In genomic region chr10:103276941-103277712, GRCh38 we compare ENCODE assay signal across 1 cellular context.
TF ChIP-seq lines count a peak whose summit lies in the region.

INA (plus strand) TSS chr10:103277138; CDS start chr10:103277212, 74 bp downstream.

TF ChIP-seq in SK-N-SH, 30 proteins besides CTCF, POLR2A, EP300 and RAD21 (continued from another document):
- no peak for TF ChIP-seq IRF3 (IDR thresholded peaks at IDR 0.05; ENCODE audit: low read depth, low read length)
TF ChIP-seq in SK-N-SH: peak in this region for 6.
